ENCODE assay signal across 8 cellular contexts in the genomic region with DNA sequence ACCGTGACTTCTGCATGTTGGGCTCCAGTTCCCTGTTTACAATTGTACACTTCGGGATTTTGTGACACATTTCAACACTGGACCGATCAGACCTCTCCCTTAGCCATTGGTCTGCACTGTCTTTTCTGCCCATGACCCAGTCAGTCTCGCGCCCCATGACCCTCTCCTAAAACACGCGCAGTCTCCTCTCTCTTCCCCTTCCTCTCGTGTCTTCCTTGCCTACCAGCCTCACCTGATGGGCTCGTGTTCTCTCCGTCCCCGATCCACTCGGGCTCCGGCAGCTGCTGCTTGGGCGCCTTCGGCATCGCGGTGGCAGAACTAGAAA. TPM values are rescaled to one million over a fixed set of nuclear protein-coding genes. Genes with fewer than 3 reads are reported as not detected.
DNase-seq lines count a peak whose midpoint lies in the region; ATAC-seq and TF ChIP-seq lines count a peak whose summit lies in the region.

No MANE protein-coding gene starts in this region.

- H3K9me3 ChIP-seq in HUES48 (ENCODE audit: control insufficient read depth, insufficient read depth, low read length) (no peaks in the 10 kb centered on the region), aorta (ENCODE audit: control insufficient read depth, low read length) (no peaks in the 10 kb centered on the region)

- peaks cover 9% of the 10 kb centered on the region for H3K4me1 ChIP-seq in HUES48 (ENCODE audit: control insufficient read depth, insufficient read depth, low read length)
- H3K4me1 ChIP-seq in aorta (ENCODE audit: control insufficient read depth in 1 of 2, insufficient read depth in 2 of 2, low read length in 2 of 2), result no peaks in the 10 kb centered on the region

- H3K27ac Mint-ChIP-seq in memory B cell, result peak overlapping the region; percentile 97

- peak overlapping the region; percentile 81 for H3K27ac ChIP-seq in C4-2B
- H3K27ac ChIP-seq in HUES48 (ENCODE audit: low read depth, low read length), result peak overlapping the region; percentile 88
- H3K27ac ChIP-seq in aorta (ENCODE audit: low read depth in 1 of 2, low read length in 2 of 2), result peak overlapping the region in 1 of 2 donors; percentile 97

- peak overlapping the region; percentile 39 for H3K9ac ChIP-seq in HUES48 (ENCODE audit: low read depth, low read length)

- H3K9me3 Mint-ChIP-seq in memory B cell, result no peaks in the 10 kb centered on the region

- TF ChIP-seq CTCF in C4-2B (conservative IDR thresholded peaks at IDR 0.05) (no peak), cardiac fibroblast (IDR thresholded peaks at IDR 0.05; ENCODE audit: low read depth, low read length) (no peak)

- no peak for DNase-seq in cardiac fibroblast (ENCODE audit: low read depth in 2 of 2)
- DNase-seq in memory B cell (ENCODE audit: low spot score in 2 of 2), result no peak
- DNase-seq in aorta, result no peak
- DNase-seq in T1000 (lab: John Stamatoyannopoulos, UW), result no peak
- no peak for DNase-seq in NCI-H526 treated with DMSO at 0.1 percent for 48 hours (lab: John Stamatoyannopoulos, UW)

- H3K36me3 ChIP-seq in HUES48 (ENCODE audit: control insufficient read depth, insufficient read depth, low read length) (peaks cover 25% of the 10 kb centered on the region), aorta (ENCODE audit: control insufficient read depth in 1 of 2, insufficient read depth in 2 of 2, low read length in 1 of 2) (no peaks in the 10 kb centered on the region)

- no peaks in the 10 kb centered on the region for H3K27me3 ChIP-seq in HUES48 (ENCODE audit: control insufficient read depth, insufficient read depth, low read length)
- no peaks in the 10 kb centered on the region for H3K27me3 ChIP-seq in aorta (ENCODE audit: control insufficient read depth in 1 of 2, insufficient read depth in 2 of 2, low read length in 1 of 2)

- ATAC-seq in GM21381 (IDR thresholded peaks at IDR 0.05; ENCODE audit: unreplicated experiment) (peak; percentile 5), memory B cell (ENCODE audit: low read depth) (peak; percentile 18), aorta (ENCODE audit: low FRiP score) (peak; percentile 24)

- peaks cover 34% of the 10 kb centered on the region for H3K4me1 Mint-ChIP-seq in memory B cell

- WGBS in aorta, 2 donors, result 0 to 1% methylated on average over 17 of the region's 17 CpGs

- H3K27me3 Mint-ChIP-seq in memory B cell, result no peaks in the 10 kb centered on the region

- H3K4me3 Mint-ChIP-seq in memory B cell, result peak overlapping the region; percentile 99

- H3K4me3 ChIP-seq in HUES48 (ENCODE audit: low read depth, low read length), result peak overlapping the region; percentile 94
- H3K4me3 ChIP-seq in cardiac fibroblast (replicated peaks in 1 of 2; ENCODE audit: low read depth in 2 of 2, low read length in 2 of 2), result peak overlapping the region; percentile 77 to 90
- H3K4me3 ChIP-seq in aorta (ENCODE audit: low read length in 2 of 2), result peak overlapping the region; percentile 41 to 93

- intact Hi-C loops in aorta (cut with DNase I), result loop anchor here (5.0 kb wide), 1 partner anchor 42 kb away; no protein-coding TSS in a partner anchor

- H3K36me3 Mint-ChIP-seq in memory B cell, result no peaks in the 10 kb centered on the region

RNA-seq across cellular contexts. Expression of gene ABCF1, which starts 0.5 kb away (rescaled TPM):
- 10 to 100 TPM; 35.4 to 41.2 TPM for total RNA-seq in aorta
- 10 to 100 TPM; 20.6 to 22.3 TPM for polyA plus RNA-seq in aorta

RNA-seq across cellular contexts. Expression of gene PRR3, which starts 13.6 kb away (rescaled TPM):
- total RNA-seq in aorta, result 10 to 100 TPM in 1 of 2 donors, 1 to 10 TPM in 1; 7.5 to 11.6 TPM
- polyA plus RNA-seq in aorta, result 1 to 10 TPM; 4.1 to 9.5 TPM

RNA-seq across cellular contexts. Expression of gene GNL1, which starts 14.4 kb away (rescaled TPM):
- total RNA-seq in aorta, result 10 to 100 TPM; 73.7 to 76.9 TPM
- 100 to 1,000 TPM in 1 of 2 donors, 10 to 100 TPM in 1; 52.6 to 116 TPM for polyA plus RNA-seq in aorta

RNA-seq across cellular contexts. Expression of gene PPP1R10, which starts 46.3 kb away (rescaled TPM):
- total RNA-seq in aorta, result 10 to 100 TPM; 69.9 to 83.8 TPM
- polyA plus RNA-seq in aorta, result 10 to 100 TPM in 1 of 2 donors, 1 to 10 TPM in 1; 8.6 to 13.2 TPM

RNA-seq across cellular contexts. Expression of gene MRPS18B, which starts 46.9 kb away (rescaled TPM):
- total RNA-seq in aorta, result 10 to 100 TPM; 26.6 to 29.8 TPM
- polyA plus RNA-seq in aorta, result 10 to 100 TPM; 38.2 to 45.6 TPM
